In the genomic region with DNA sequence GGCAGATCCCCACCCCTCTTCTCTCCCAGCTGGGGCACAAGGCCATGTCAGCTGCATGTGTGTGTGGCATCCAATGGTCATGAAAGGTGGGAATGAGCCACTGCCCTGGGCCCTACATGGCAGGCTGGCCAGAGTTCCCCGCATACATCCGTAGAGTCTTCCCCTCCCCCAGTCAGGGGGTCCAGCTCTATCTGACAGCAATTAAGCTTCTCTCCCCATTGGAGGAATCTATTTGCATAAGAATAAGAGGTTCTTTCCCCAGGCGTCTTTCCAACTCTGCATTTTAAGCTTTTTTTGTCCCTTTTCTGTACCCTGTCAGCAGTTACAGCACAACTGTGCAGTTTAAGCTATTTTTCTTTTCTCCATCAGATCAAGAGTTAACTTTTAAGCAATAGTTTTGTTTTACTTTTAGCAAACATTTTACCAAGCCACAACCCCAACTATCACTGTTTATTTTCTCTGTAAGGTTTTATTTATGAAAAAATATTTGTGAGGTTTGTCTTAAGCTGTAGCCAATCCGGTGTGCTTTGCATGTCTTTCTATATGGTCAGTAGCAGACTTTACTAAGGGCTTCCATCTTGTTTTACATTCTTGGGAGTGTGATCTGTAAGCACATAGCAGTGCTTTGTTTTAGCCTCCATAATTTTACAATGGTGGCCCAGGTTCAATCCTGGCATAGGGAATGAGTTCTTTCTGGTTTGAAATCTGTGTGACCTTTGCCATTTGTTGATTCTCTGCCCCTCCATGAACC, we compare ENCODE assay signal across 22 cellular contexts. TPM values are rescaled to one million over a fixed set of nuclear protein-coding genes. Genes with fewer than 3 reads are reported as not detected.
DNase-seq lines count a peak whose midpoint lies in the region; TF ChIP-seq lines count a peak whose summit lies in the region.
"Had no signal": no experiment of that assay in that cellular context is flagged by ENCODE, and none has a peak within 500 bp of the region (broad histone marks: within the 10 kb centered on the region; RNA-seq: fewer than 3 reads in every experiment).

No MANE protein-coding gene starts in this region.

- peaks cover 17% of the 10 kb centered on the region for H3K4me1 ChIP-seq in HUES48 (ENCODE audit: control insufficient read depth, insufficient read depth, low read length)

- H3K27ac Mint-ChIP-seq in brain = peak overlapping the region in 3 of 5 experiments; percentile 17 to 76 (median 50)

- peaks cover 7% of the 10 kb centered on the region for H3K4me1 Mint-ChIP-seq in brain
- H3K4me1 Mint-ChIP-seq: CD4-positive, alpha-beta memory T cell had no signal

- no peaks in the 10 kb centered on the region for H3K36me3 Mint-ChIP-seq in brain
- H3K36me3 Mint-ChIP-seq: CD4-positive, alpha-beta memory T cell had no signal

- H3K27me3 ChIP-seq in HUES48 (ENCODE audit: control insufficient read depth, insufficient read depth, low read length) = no peaks in the 10 kb centered on the region

- TF ChIP-seq CTCF in brain (conservative IDR thresholded peaks at IDR 0.05) = no peak

- H3K27me3 Mint-ChIP-seq in brain = peaks cover 2% of the 10 kb centered on the region
- H3K27me3 Mint-ChIP-seq: CD4-positive, alpha-beta memory T cell had no signal

- no peak overlapping the region for H3K9ac ChIP-seq in HUES48 (ENCODE audit: low read depth, low read length)
- H3K9ac ChIP-seq: GM23248 had no signal

- H3K4me3 ChIP-seq in HUES48 (ENCODE audit: low read depth, low read length) = peak overlapping the region; percentile 24; the same call in 1 of the 2 replicates
- H3K4me3 ChIP-seq: GM23248, K562 had no signal

- no peaks in the 10 kb centered on the region for H3K36me3 ChIP-seq in HUES48 (ENCODE audit: control insufficient read depth, insufficient read depth, low read length)

- peak overlapping the region in 2 of 5 experiments; percentile 2 to 34 for H3K4me3 Mint-ChIP-seq in brain
- H3K4me3 Mint-ChIP-seq: CD4-positive, alpha-beta memory T cell had no signal

- peaks cover 39% of the 10 kb centered on the region for H3K9me3 ChIP-seq in HUES48 (ENCODE audit: control insufficient read depth, insufficient read depth, low read length)

- H3K9me3 Mint-ChIP-seq in brain = peaks cover 3 to 15% (median 13%) of the 10 kb centered on the region in 5 experiments

- DNase-seq in iPS-NIHi7 (ENCODE audit: extremely low spot score) (peak; percentile 16), HCEC 1CT (no peak), GM19240 (ENCODE audit: insufficient read length, low spot score) (no peak), MV-4-11 (lab: John Stamatoyannopoulos, UW) (no peak), NCI-H1436 (lab: John Stamatoyannopoulos, UW) (no peak)
- DNase-seq: C1 segment of cervical spinal cord; CD4-positive, alpha-beta memory T cell; COR-L47; GDM1; GM23248; Kasumi-1; NCI-H1105; NCI-H146; NCI-H1930; NCI-H2107; NCI-H774; PC-3 had no signal

- no peak overlapping the region for H3K27ac ChIP-seq in HUES48 (ENCODE audit: low read depth, low read length)
- H3K27ac ChIP-seq: GM23248, HL-60 had no signal

RNA-seq across cellular contexts. Expression of gene NLRP2B, which starts 28.7 kb away (rescaled TPM):
- not detected for polyA plus RNA-seq in brain (ENCODE audit: insufficient read depth, low read depth, low replicate concordance)
- polyA plus RNA-seq: CD4-positive, alpha-beta memory T cell; GM23248; HepG2; K562 had no signal

RNA-seq across cellular contexts. Expression of gene ZXDB, which starts 59.5 kb away (rescaled TPM):
- 4.0 TPM for polyA plus RNA-seq in brain (ENCODE audit: insufficient read depth, low read depth, low replicate concordance)
